ENCODE assay signal across 1 cellular context in genomic region chr1:212913638-212914037, GRCh38. TPM values are rescaled to one million over a fixed set of nuclear protein-coding genes. Genes with fewer than 3 reads are reported as not detected.
"Had no signal": no experiment of that assay in that cellular context is flagged by ENCODE, and none has a peak within 500 bp of the region (broad histone marks: within the 10 kb centered on the region; RNA-seq: fewer than 3 reads in every experiment).

No MANE protein-coding gene starts in this region.

RNA-seq across cellular contexts. Expression of gene VASH2, which starts 36.7 kb away (rescaled TPM):
- total RNA-seq: naive thymus-derived CD8-positive, alpha-beta T cell had no signal
